In genomic region chr4:11497972-11498371, GRCh38 we compare ENCODE assay signal across 14 cellular contexts.
DNase-seq lines count a peak whose midpoint lies in the region; ATAC-seq, FAIRE-seq and TF ChIP-seq lines count a peak whose summit lies in the region.
"Had no signal": no experiment of that assay in that cellular context is flagged by ENCODE, and none has a peak within 500 bp of the region (broad histone marks: within the 10 kb centered on the region; RNA-seq: fewer than 3 reads in every experiment).

No MANE protein-coding gene starts in this region.

- H3K9me3 ChIP-seq in HCT116 (ENCODE audit: control insufficient read depth in 1 of 2, insufficient read depth in 1 of 2, low read depth in 1 of 2, low read length in 2 of 2), result peaks cover 0 to 10% of the 10 kb centered on the region in 2 experiments; a peak in 1 of 4 replicates
- H3K9me3 ChIP-seq in small intestine (ENCODE audit: control insufficient read depth, low read depth), result no peaks in the 10 kb centered on the region
- H3K9me3 ChIP-seq in aorta (ENCODE audit: control insufficient read depth, low read length), result peaks cover 4% of the 10 kb centered on the region

- peak overlapping the region; percentile 72 for H3K27ac ChIP-seq in HCT116 (ENCODE audit: low read depth, low read length)
- H3K27ac ChIP-seq in small intestine (ENCODE audit: low read depth in 1 of 2, low read length in 1 of 2), result no peak overlapping the region
- no peak overlapping the region for H3K27ac ChIP-seq in aorta (ENCODE audit: low read depth in 1 of 2, low read length in 2 of 2)

- peak; percentile 84 for ATAC-seq in HCT116
- ATAC-seq in aorta (ENCODE audit: low FRiP score), result no peak

- peak; percentile 88 for DNase-seq in HCT116 (ENCODE audit: low read depth, low spot score)
- peak; percentile 18 for DNase-seq in SW480 (ENCODE audit: low spot score)
- peak; percentile 60 for DNase-seq in islet precursor cell
- peak; percentile 54 for DNase-seq in renal cortical epithelial cell (ENCODE audit: low read depth)
- no peak for DNase-seq in GM19238 (ENCODE audit: insufficient read length, low spot score)
- DNase-seq in activated CD4-positive, alpha-beta T cell treated with anti-CD3 and anti-CD28 coated beads, Interleukin-2, amount 50 U/mL, for 4 hours, result no peak
- no peak for DNase-seq in small intestine
- DNase-seq in aorta, result no peak
- DNase-seq: C1 segment of cervical spinal cord, DMS153, H7, NCI-H1436, NCI-H510A treated with DMSO at 0.1 percent for 48 hours had no signal

- H3K4me1 ChIP-seq in HCT116 (ENCODE audit: control insufficient read depth in 1 of 2, insufficient read depth in 2 of 2, low read length in 2 of 2), result peaks cover 29 to 50% of the 10 kb centered on the region in 2 experiments
- H3K4me1 ChIP-seq in small intestine (ENCODE audit: control insufficient read depth in 2 of 2, insufficient read depth in 1 of 2, low read depth in 1 of 2, low read length in 1 of 2), result no peaks in the 10 kb centered on the region
- no peaks in the 10 kb centered on the region for H3K4me1 ChIP-seq in aorta (ENCODE audit: control insufficient read depth in 1 of 2, insufficient read depth in 2 of 2, low read length in 2 of 2)

- intact Hi-C loops in HCT116 (cut with micrococcal nuclease), result loop anchor here (2.0 kb wide), 1 partner anchor 69 kb away; the partner anchor contains the start of gene HS3ST1
- intact Hi-C loops in aorta (cut with DNase I), result no loop called here

- TF ChIP-seq POLR2A in HCT116 (IDR thresholded peaks at IDR 0.05; ENCODE audit: borderline replicate concordance, extremely low read depth, insufficient read depth, insufficient read length), result no peak

- no peak for TF ChIP-seq RAD21 in HCT116 (IDR thresholded peaks at IDR 0.05; ENCODE audit: low read depth)

- no peaks in the 10 kb centered on the region for H3K79me2 ChIP-seq in HCT116 (ENCODE audit: insufficient read depth, low read length)

- POLR2A ChIA-PET in HCT116 (lab: Charles Lee), result interaction anchor here (0.9 to 1.7 kb wide), 5 partner anchors 9 to 137 kb away, joined by 3 to 6 read pairs (median 3); no protein-coding TSS in a partner anchor

- H3K9ac ChIP-seq in HCT116 (ENCODE audit: low read length), result peak overlapping the region; percentile 63

- RAD21 ChIA-PET in HCT116 (lab: Charles Lee; ENCODE audit: low non-redundant PET in 1 of 2, low total read pairs in 2 of 2, uncharacterized antibody in 2 of 2, unreplicated experiment in 2 of 2), result interaction anchor here in 1 of 2 experiments (0.8 to 1.4 kb wide), 2 partner anchors 137 to 205 kb away, joined by 3 read pairs; no protein-coding TSS in a partner anchor

- TF ChIP-seq CTCF in HCT116 (IDR thresholded peaks at IDR 0.05 in 2 of 3, conservative IDR thresholded peaks at IDR 0.05 in 1 of 3; ENCODE audit: borderline replicate concordance in 1 of 3, insufficient read depth in 1 of 3, low read depth in 2 of 3, low read length in 2 of 3), result no peak

- CTCF ChIA-PET in HCT116 (lab: Charles Lee), result interaction anchor here (1.1 kb wide), 3 partner anchors 38 to 135 kb away, joined by 3 to 4 read pairs (median 3); partner anchors contain the start of gene HS3ST1

- WGBS in small intestine, 3 donors, result 90 to 93% (median 91%) methylated on average over 3 of the region's 3 CpGs
- WGBS in aorta, 2 donors, result 79 to 91% methylated on average over 3 of the region's 3 CpGs

- H3K36me3 ChIP-seq in HCT116 (ENCODE audit: control insufficient read depth in 1 of 2, insufficient read depth in 2 of 2, low read length in 2 of 2), result peaks cover 0 to 17% of the 10 kb centered on the region in 2 experiments; a peak in 2 of 4 replicates
- no peaks in the 10 kb centered on the region for H3K36me3 ChIP-seq in small intestine (ENCODE audit: control insufficient read depth in 2 of 2, insufficient read depth in 2 of 2, low read length in 2 of 2)
- H3K36me3 ChIP-seq in aorta (ENCODE audit: control insufficient read depth in 1 of 2, insufficient read depth in 2 of 2, low read length in 1 of 2), result no peaks in the 10 kb centered on the region

- H3K4me2 ChIP-seq in HCT116 (ENCODE audit: low read length), result peak overlapping the region; percentile 66

- no peaks in the 10 kb centered on the region for H4K20me1 ChIP-seq in HCT116 (ENCODE audit: insufficient read depth)

- H2AFZ ChIP-seq in HCT116 (ENCODE audit: low read depth, low read length, poor library complexity, severe bottlenecking), result peak overlapping the region; percentile 3

- BruUV-seq in HCT116 (replicated peaks; lab: Mats Ljungman, UMichigan), result no TSS peak

- FAIRE-seq in small intestine (lab: Jason Lieb, UNC), result no peak
- FAIRE-seq: A204.1 had no signal

- H3K4me3 ChIP-seq in HCT116 (replicated peaks in 1 of 2; ENCODE audit: low read depth in 1 of 2, low read length in 2 of 2) (peak overlapping the region in 1 of 2 experiments; percentile 33; a peak in 1 of 4 replicates), small intestine (ENCODE audit: low read depth in 1 of 2, low read length in 2 of 2) (no peak overlapping the region), aorta (ENCODE audit: low read length in 2 of 2) (no peak overlapping the region)

- no peaks in the 10 kb centered on the region for H3K27me3 ChIP-seq in HCT116 (ENCODE audit: insufficient read depth, low read length)
- no peaks in the 10 kb centered on the region for H3K27me3 ChIP-seq in small intestine (ENCODE audit: control insufficient read depth in 2 of 2, insufficient read depth in 2 of 2, low read length in 2 of 2)
- H3K27me3 ChIP-seq in aorta (ENCODE audit: control insufficient read depth in 1 of 2, insufficient read depth in 2 of 2, low read length in 1 of 2), result no peaks in the 10 kb centered on the region

- H3K9me2 ChIP-seq in HCT116 (ENCODE audit: insufficient read depth), result no peaks in the 10 kb centered on the region

TF ChIP-seq in HCT116, 20 proteins besides CTCF, POLR2A, EP300 and RAD21:
- TF ChIP-seq FOSL1 (IDR thresholded peaks at IDR 0.05; ENCODE audit: low read depth) (no peak), JUND (IDR thresholded peaks at IDR 0.05) (no peak), MAX (IDR thresholded peaks at IDR 0.05) (no peak), SIN3A (IDR thresholded peaks at IDR 0.05; ENCODE audit: low read depth) (no peak), EZH2phosphoT487 (IDR thresholded peaks at IDR 0.05; ENCODE audit: borderline replicate concordance) (no peak), YY1 (IDR thresholded peaks at IDR 0.05; ENCODE audit: extremely low read depth, insufficient replicate concordance, low read depth, low read length) (peak; percentile 11), ZFX (IDR thresholded peaks at IDR 0.05) (no peak), CBX3 (IDR thresholded peaks at IDR 0.05; ENCODE audit: low read depth) (no peak), EGR1 (IDR thresholded peaks at IDR 0.05; ENCODE audit: low read depth) (no peak), CEBPB (IDR thresholded peaks at IDR 0.05; ENCODE audit: low read depth) (no peak), SRF (IDR thresholded peaks at IDR 0.05; ENCODE audit: low read depth) (no peak), ELF1 (IDR thresholded peaks at IDR 0.05; ENCODE audit: borderline replicate concordance, low read depth) (no peak), EZH2 (IDR thresholded peaks at IDR 0.05) (no peak), TCF7L2 (IDR thresholded peaks at IDR 0.05; ENCODE audit: borderline replicate concordance, extremely low read depth, insufficient read depth, insufficient read length) (no peak), ATF3 (IDR thresholded peaks at IDR 0.05) (no peak), POLR2AphosphoS5 (IDR thresholded peaks at IDR 0.05; ENCODE audit: low read depth, low read length) (peak; percentile 35), SP1 (IDR thresholded peaks at IDR 0.05; ENCODE audit: low read depth) (no peak)
TF ChIP-seq in HCT116: peak in this region for 2.

Comparison
In these comparisons a context has a peak if more than half of its experiments do, and no peak if none do; other contexts are left out.
1. DNase-seq: peak in HCT116 (single experiment), SW480 (single experiment), islet precursor cell (single experiment) and renal cortical epithelial cell (single experiment); none in GM19238 (single experiment), activated CD4-positive, alpha-beta T cell treated with anti-CD3 and anti-CD28 coated beads, Interleukin-2, amount 50 U/mL, for 4 hours (0 of 2), small intestine (single experiment) and aorta (0 of 2).